Comparison of ENCODE assay signal across 9 cellular contexts in the genomic region with DNA sequence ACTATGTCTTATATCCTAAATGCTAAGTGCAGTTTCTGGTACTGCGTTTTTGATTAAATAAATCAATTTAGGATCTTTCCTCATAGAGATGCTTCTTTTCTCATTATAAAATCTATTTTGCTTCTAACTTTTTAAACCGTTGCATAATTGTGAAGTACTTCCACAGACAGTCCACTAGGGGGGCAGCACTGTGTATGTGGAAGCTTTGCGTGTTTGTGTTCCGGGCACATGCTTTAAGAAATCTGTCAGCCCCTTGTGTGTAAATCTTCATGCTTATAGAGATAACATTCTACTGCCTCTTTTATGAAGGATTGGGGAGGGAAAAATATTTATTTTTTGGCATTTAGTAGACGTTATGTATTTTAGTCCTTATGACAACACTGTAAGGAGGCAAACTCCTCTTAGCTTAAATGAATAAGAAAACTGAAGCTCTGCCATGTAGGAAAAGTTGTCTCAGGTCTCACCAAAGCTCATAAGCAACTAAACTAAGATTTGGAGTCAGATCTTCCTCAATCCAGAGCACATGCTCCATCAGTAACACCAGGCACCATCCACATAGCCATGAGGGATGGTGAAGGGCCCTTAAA.
DNase-seq lines count a peak whose midpoint lies in the region; ATAC-seq, FAIRE-seq and TF ChIP-seq lines count a peak whose summit lies in the region.
"Had no signal": no experiment of that assay in that cellular context is flagged by ENCODE, and none has a peak within 500 bp of the region (broad histone marks: within the 10 kb centered on the region; RNA-seq: fewer than 3 reads in every experiment).

No MANE protein-coding gene starts in this region.

- H3K79me2 ChIP-seq in GM23338 (replicated peaks; ENCODE audit: insufficient read depth) (no peaks in the 10 kb centered on the region), Loucy (ENCODE audit: insufficient read depth, low read length) (no peaks in the 10 kb centered on the region)

- H3K9ac ChIP-seq in Loucy (ENCODE audit: low read depth, low read length, poor library complexity, severe bottlenecking), result no peak overlapping the region

- H2AFZ ChIP-seq in GM23338 (no peak overlapping the region; the same call in 1 of the 2 replicates), Loucy (ENCODE audit: low read length) (no peak overlapping the region)

- H3K27me3 Mint-ChIP-seq in GM23338 (ENCODE audit: insufficient read depth, low read depth, poor library complexity), result no peaks in the 10 kb centered on the region

- TF ChIP-seq POLR2A in GM12891 (IDR thresholded peaks at IDR 0.05; ENCODE audit: low read depth, low read length), result no peak
- TF ChIP-seq POLR2A in ovary (IDR thresholded peaks at IDR 0.05), result no peak

- peak; percentile 66 for ATAC-seq in GM23338

- H3K36me3 ChIP-seq in GM23338 (ENCODE audit: insufficient read depth), result no peaks in the 10 kb centered on the region
- H3K36me3 ChIP-seq in Loucy (ENCODE audit: insufficient read depth, low read length), result no peaks in the 10 kb centered on the region
- H3K36me3 ChIP-seq in ovary, result no peaks in the 10 kb centered on the region

- FAIRE-seq in GM12891 (lab: Jason Lieb, UNC), result peak; percentile 40

- DNase-seq in GM12891 (ENCODE audit: insufficient read length, low spot score) (no peak), GM23338 (ENCODE audit: low spot score) (peak; percentile 52), dermis blood vessel endothelial cell (peak; percentile 43), ovary (peak in 2 of 5 donors; percentile 13 to 34), NCI-H187 treated with DMSO at 0.1 percent for 48 hours (lab: John Stamatoyannopoulos, UW) (no peak), activated gamma-delta T cell treated with Interleukin-2 at 50 U/mL for 16 hours (no peak), occipital lobe (lab: John Stamatoyannopoulos, UW) (no peak)
- DNase-seq: naive B cell had no signal

- H3K27ac Mint-ChIP-seq in GM23338, result no peak overlapping the region
- H3K27ac Mint-ChIP-seq: naive B cell had no signal

- 3 to 5% (median 5%) methylated on average over 5 of the region's 5 CpGs for WGBS in ovary, 3 donors

- H4K20me1 ChIP-seq in GM23338 (replicated peaks; ENCODE audit: insufficient read depth) (no peaks in the 10 kb centered on the region; the same call in 1 of the 2 replicates), Loucy (ENCODE audit: insufficient read depth, low read length, poor library complexity, severe bottlenecking) (no peaks in the 10 kb centered on the region)

- H3K4me1 Mint-ChIP-seq in GM23338, result no peaks in the 10 kb centered on the region
- H3K4me1 Mint-ChIP-seq: naive B cell had no signal

- H3F3A ChIP-seq in GM23338 (replicated peaks; ENCODE audit: low read depth) (no peaks in the 10 kb centered on the region), Loucy (ENCODE audit: low read depth) (no peaks in the 10 kb centered on the region)

- H3K27me3 ChIP-seq in GM23338 (ENCODE audit: insufficient read depth), result no peaks in the 10 kb centered on the region
- H3K27me3 ChIP-seq in Loucy (ENCODE audit: insufficient read depth, low read length, poor library complexity, severe bottlenecking), result no peaks in the 10 kb centered on the region
- H3K27me3 ChIP-seq in ovary, result no peaks in the 10 kb centered on the region

- no peaks in the 10 kb centered on the region for H3K36me3 Mint-ChIP-seq in GM23338 (ENCODE audit: low read depth)
- H3K36me3 Mint-ChIP-seq: naive B cell had no signal

- TF ChIP-seq EP300 in ovary (IDR thresholded peaks at IDR 0.05), result no peak

- H3K4me2 ChIP-seq in GM23338 (no peak overlapping the region), Loucy (ENCODE audit: low read depth, low read length, poor library complexity, severe bottlenecking) (no peak overlapping the region)

- TF ChIP-seq CTCF in GM23338 (conservative IDR thresholded peaks at IDR 0.05; ENCODE audit: low read depth in 2 of 2) (peak; percentile 70 to 95), Loucy (conservative IDR thresholded peaks at IDR 0.05; ENCODE audit: low read length) (peak; percentile 76), ovary (IDR thresholded peaks at IDR 0.05) (peak; percentile 29 to 73 (median 39))

- no peak overlapping the region for H3K4me3 Mint-ChIP-seq in GM23338
- H3K4me3 Mint-ChIP-seq: naive B cell had no signal

- H3K9me3 ChIP-seq in Loucy (ENCODE audit: insufficient read depth, low read depth, low read length), result no peaks in the 10 kb centered on the region
- H3K9me3 ChIP-seq in ovary, result peaks cover 0 to 3% of the 10 kb centered on the region in 2 donors

- intact Hi-C loops in ovary (cut with DNase I), result no loop called here

- H3K9me2 ChIP-seq in GM23338 (ENCODE audit: insufficient read depth), result no peaks in the 10 kb centered on the region
- no peaks in the 10 kb centered on the region for H3K9me2 ChIP-seq in Loucy (replicated peaks; ENCODE audit: low read depth, low read length)

- H3K4me1 ChIP-seq in GM23338 (ENCODE audit: insufficient read depth) (no peaks in the 10 kb centered on the region), Loucy (ENCODE audit: insufficient read depth, low read length, poor library complexity, severe bottlenecking) (no peaks in the 10 kb centered on the region), ovary (ENCODE audit: insufficient read depth) (no peaks in the 10 kb centered on the region)

- H3K4me3 ChIP-seq in GM23338, result no peak overlapping the region
- no peak overlapping the region for H3K4me3 ChIP-seq in Loucy (ENCODE audit: low read length, poor library complexity, severe bottlenecking)
- H3K4me3 ChIP-seq in ovary, result no peak overlapping the region

- H3K27ac ChIP-seq in GM23338 (ENCODE audit: low read depth) (no peak overlapping the region), ovary (no peak overlapping the region)

- no peaks in the 10 kb centered on the region for H3K9me3 Mint-ChIP-seq in GM23338

TF ChIP-seq in GM12891, 5 proteins besides CTCF, POLR2A, EP300 and RAD21:
- no peak for TF ChIP-seq POU2F2 (IDR thresholded peaks at IDR 0.05; ENCODE audit: low read depth, low read length)
- no peak for TF ChIP-seq PAX5 (IDR thresholded peaks at IDR 0.05; ENCODE audit: insufficient read depth, low read length, severe bottlenecking)
- TF ChIP-seq POLR2AphosphoS5 (IDR thresholded peaks at IDR 0.05; ENCODE audit: low read depth, low read length), result no peak
- no peak for TF ChIP-seq TAF1 (IDR thresholded peaks at IDR 0.05; ENCODE audit: low read depth, low read length)
- no peak for TF ChIP-seq SPI1 (IDR thresholded peaks at IDR 0.05; ENCODE audit: low read depth, low read length)

TF ChIP-seq in GM23338, 12 proteins besides CTCF, POLR2A, EP300 and RAD21 (continues in another document):
- TF ChIP-seq STAT1 (IDR thresholded peaks at IDR 0.05; ENCODE audit: unreplicated experiment), result no peak
- TF ChIP-seq CREB1 (CRISPR knock-in tag; IDR thresholded peaks at IDR 0.05; ENCODE audit: low read depth), result no peak
- no peak for TF ChIP-seq ZNF462 (CRISPR knock-in tag; IDR thresholded peaks at IDR 0.05)

Comparison
In these comparisons a context has a peak if more than half of its experiments do, and no peak if none do; other contexts are left out.
1. DNase-seq: peak in GM23338 (single experiment) and dermis blood vessel endothelial cell (single experiment); none in GM12891 (single experiment), NCI-H187 treated with DMSO at 0.1 percent for 48 hours (single experiment), activated gamma-delta T cell treated with Interleukin-2 at 50 U/mL for 16 hours (single experiment) and occipital lobe (single experiment).
2. Peak in every context shown above with its lines, with median percentiles within 50 percentile points of each other: CTCF ChIP-seq.